7 cellular contexts compared by ENCODE assay signal in the genomic region with DNA sequence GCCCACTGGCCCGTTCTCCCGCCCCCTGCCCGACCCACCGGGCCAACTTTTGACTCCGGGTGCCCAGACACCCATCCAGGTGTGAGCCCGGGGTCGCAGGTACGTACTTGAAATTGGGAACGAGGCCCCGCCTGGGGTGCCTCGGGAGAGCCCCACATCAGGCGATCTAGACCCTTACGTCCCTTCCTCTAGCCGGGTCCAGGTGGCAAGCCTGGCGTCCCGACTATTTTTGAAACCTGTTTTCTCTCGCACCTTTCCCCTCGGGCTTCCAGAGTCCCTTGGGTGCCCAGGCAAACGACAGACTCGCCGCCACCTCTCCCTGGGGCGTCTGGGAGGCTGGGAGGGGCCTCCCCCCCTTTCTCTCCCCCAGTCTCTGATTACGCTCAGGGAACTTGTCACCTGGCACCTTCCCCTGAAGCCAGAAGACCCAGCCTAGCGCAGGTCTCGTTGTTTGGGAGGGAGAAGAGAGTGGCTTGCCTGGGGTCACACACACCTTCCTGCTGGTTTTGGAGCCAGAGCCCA. TPM values are rescaled to one million over a fixed set of nuclear protein-coding genes. Genes with fewer than 3 reads are reported as not detected.
DNase-seq lines count a peak whose midpoint lies in the region; ATAC-seq and TF ChIP-seq lines count a peak whose summit lies in the region.

No MANE protein-coding gene starts in this region.

- H3K36me3 Mint-ChIP-seq in activated CD4-positive, alpha-beta memory T cell treated with anti-CD3 and anti-CD28 coated beads, Interleukin-2, amount 10 ng/mL, durations not matched to agents 7 days and 5 days (ENCODE audit: low read depth) = peaks cover 8% of the 10 kb centered on the region
- H3K36me3 Mint-ChIP-seq in stimulated activated memory B cell treated with anti-CD40 and anti-IgM and Interleukin-4, amounts not matched to agents 10 μg/mL and 1 μg/mL and 100 μg/mL, for 72 hours = no peaks in the 10 kb centered on the region

- peak overlapping the region; percentile 88 for H3K4me3 ChIP-seq in hepatocyte

- no peaks in the 10 kb centered on the region for H3K9me3 Mint-ChIP-seq in activated CD4-positive, alpha-beta memory T cell treated with anti-CD3 and anti-CD28 coated beads, Interleukin-2, amount 10 ng/mL, durations not matched to agents 7 days and 5 days
- H3K9me3 Mint-ChIP-seq in stimulated activated memory B cell treated with anti-CD40 and anti-IgM and Interleukin-4, amounts not matched to agents 10 μg/mL and 1 μg/mL and 100 μg/mL, for 72 hours = no peaks in the 10 kb centered on the region

- peaks cover 12% of the 10 kb centered on the region for H3K4me1 ChIP-seq in hepatocyte (ENCODE audit: insufficient read depth)

- H4K20me1 ChIP-seq in hepatocyte (ENCODE audit: insufficient read depth, poor library complexity, severe bottlenecking) = no peaks in the 10 kb centered on the region

- ATAC-seq in HG03460 (IDR thresholded peaks at IDR 0.05; ENCODE audit: unreplicated experiment) = peak; percentile 9
- ATAC-seq in stimulated activated memory B cell treated with anti-CD40 and anti-IgM and Interleukin-4, amounts not matched to agents 10 μg/mL and 1 μg/mL and 100 μg/mL, for 72 hours = no peak

- H3K36me3 ChIP-seq in hepatocyte (replicated peaks; ENCODE audit: insufficient read depth, low read depth) = no peaks in the 10 kb centered on the region

- CTCF ChIA-PET in activated CD4-positive, alpha-beta memory T cell treated with anti-CD3 and anti-CD28 coated beads, Interleukin-2, amount 10 ng/mL, durations not matched to agents 7 days and 5 days (lab: Charles Lee) = no interaction called here

- TF ChIP-seq CTCF in hepatocyte (IDR thresholded peaks at IDR 0.05; ENCODE audit: poor library complexity) = no peak

- 15% methylated on average over 25 of the region's 25 CpGs for WGBS in hepatocyte (ENCODE audit: low lambda C conversion rate, missing lambda C conversion rate)

- H3K4me3 Mint-ChIP-seq in activated CD4-positive, alpha-beta memory T cell treated with anti-CD3 and anti-CD28 coated beads, Interleukin-2, amount 10 ng/mL, durations not matched to agents 7 days and 5 days = peak overlapping the region; percentile 75
- peak overlapping the region; percentile 67 for H3K4me3 Mint-ChIP-seq in stimulated activated memory B cell treated with anti-CD40 and anti-IgM and Interleukin-4, amounts not matched to agents 10 μg/mL and 1 μg/mL and 100 μg/mL, for 72 hours

- H3K9me3 ChIP-seq in hepatocyte (ENCODE audit: low read depth) = no peaks in the 10 kb centered on the region

- H3K27me3 ChIP-seq in hepatocyte = no peaks in the 10 kb centered on the region

- no peak overlapping the region for H3K27ac Mint-ChIP-seq in activated CD4-positive, alpha-beta memory T cell treated with anti-CD3 and anti-CD28 coated beads, Interleukin-2, amount 10 ng/mL, durations not matched to agents 7 days and 5 days
- peak overlapping the region; percentile 66 for H3K27ac Mint-ChIP-seq in stimulated activated memory B cell treated with anti-CD40 and anti-IgM and Interleukin-4, amounts not matched to agents 10 μg/mL and 1 μg/mL and 100 μg/mL, for 72 hours

- H3K4me2 ChIP-seq in hepatocyte = peak overlapping the region; percentile 99

- no peaks in the 10 kb centered on the region for H3K9me2 ChIP-seq in hepatocyte (replicated peaks; ENCODE audit: insufficient read depth)

- POLR2A ChIA-PET in activated CD4-positive, alpha-beta memory T cell treated with anti-CD3 and anti-CD28 coated beads, Interleukin-2, amount 10 ng/mL, durations not matched to agents 7 days and 5 days (lab: Charles Lee) = interaction anchor here (0.9 to 1.5 kb wide), 4 partner anchors 21 to 311 kb away, joined by 3 to 6 read pairs (median 5); partner anchors contain the start of gene MACO1

- peak overlapping the region; percentile 74 for H2AFZ ChIP-seq in hepatocyte

- peaks cover 47% of the 10 kb centered on the region for H3K79me2 ChIP-seq in hepatocyte

- peaks cover 38% of the 10 kb centered on the region for H3K4me1 Mint-ChIP-seq in activated CD4-positive, alpha-beta memory T cell treated with anti-CD3 and anti-CD28 coated beads, Interleukin-2, amount 10 ng/mL, durations not matched to agents 7 days and 5 days
- peaks cover 35% of the 10 kb centered on the region for H3K4me1 Mint-ChIP-seq in stimulated activated memory B cell treated with anti-CD40 and anti-IgM and Interleukin-4, amounts not matched to agents 10 μg/mL and 1 μg/mL and 100 μg/mL, for 72 hours

- peaks cover 6% of the 10 kb centered on the region for H3K27me3 Mint-ChIP-seq in activated CD4-positive, alpha-beta memory T cell treated with anti-CD3 and anti-CD28 coated beads, Interleukin-2, amount 10 ng/mL, durations not matched to agents 7 days and 5 days
- no peaks in the 10 kb centered on the region for H3K27me3 Mint-ChIP-seq in stimulated activated memory B cell treated with anti-CD40 and anti-IgM and Interleukin-4, amounts not matched to agents 10 μg/mL and 1 μg/mL and 100 μg/mL, for 72 hours

- no peak for DNase-seq in activated CD4-positive, alpha-beta memory T cell treated with anti-CD3 and anti-CD28 coated beads, Interleukin-2, amount 10 ng/mL, durations not matched to agents 7 days and 5 days
- DNase-seq in hepatocyte (ENCODE audit: low spot score) = no peak
- DNase-seq in NCI-H1092 treated with DMSO at 0.1 percent for 48 hours (lab: John Stamatoyannopoulos, UW) = no peak
- DNase-seq in C1 segment of cervical spinal cord (lab: John Stamatoyannopoulos, UW) = no peak
- no peak for DNase-seq in NCI-H1048 (lab: John Stamatoyannopoulos, UW)

- no peak overlapping the region for H3K27ac ChIP-seq in hepatocyte

RNA-seq across cellular contexts. Expression of gene LDLRAP1, which starts 0.9 kb away (rescaled TPM):
- 10 to 100 TPM; 26.4 to 27.7 TPM for total RNA-seq in activated CD4-positive, alpha-beta memory T cell treated with anti-CD3 and anti-CD28 coated beads, Interleukin-2, amount 10 ng/mL, durations not matched to agents 7 days and 5 days
- 17.3 and 20.5 TPM in 2 replicates for total RNA-seq in hepatocyte
- polyA plus RNA-seq in hepatocyte = 21.1 and 27.5 TPM in 2 replicates
